8 cellular contexts compared by ENCODE assay signal in genomic region chr17:18186271-18186982, GRCh38. TPM values are rescaled to one million over a fixed set of nuclear protein-coding genes. Genes with fewer than 3 reads are reported as not detected.
DNase-seq lines count a peak whose midpoint lies in the region; ATAC-seq, FAIRE-seq and TF ChIP-seq lines count a peak whose summit lies in the region.

No MANE protein-coding gene starts in this region.

- ATAC-seq in HepG2: no peak

- peaks cover 69% of the 10 kb centered on the region for H3K79me2 ChIP-seq in HepG2 (ENCODE audit: insufficient read depth, low read length)

- peak overlapping the region; percentile 33 for H3K27ac ChIP-seq in angular gyrus (ENCODE audit: low read depth, low read length)
- H3K27ac ChIP-seq in HepG2 (ENCODE audit: extremely low read length, insufficient read depth, low read length): peak overlapping the region; percentile 13
- H3K27ac ChIP-seq in tibial nerve: peak overlapping the region; percentile 45 to 100 (median 98)

- peak overlapping the region; percentile 87 for H3K9ac ChIP-seq in HepG2 (ENCODE audit: insufficient read depth, low read depth, low read length)

- H3K4me3 Mint-ChIP-seq in activated T-cell treated with anti-CD3 and anti-CD28 coated beads, Interleukin-2, amount 50 U/mL, for 24 hours: peak overlapping the region; percentile 95

- H2AFZ ChIP-seq in HepG2 (ENCODE audit: low read length): no peak overlapping the region

- TF ChIP-seq EP300 in HepG2 (IDR thresholded peaks at IDR 0.05; ENCODE audit: low read depth in 2 of 2, low read length in 2 of 2) (no peak), HepG2 (CRISPR knock-in tag; IDR thresholded peaks at IDR 0.05; ENCODE audit: borderline replicate concordance) (no peak), tibial nerve (IDR thresholded peaks at IDR 0.05) (peak in 1 of 2 donors; percentile 25)

- POLR2A ChIA-PET in HepG2 (lab: Yijun Ruan, JAX): interaction anchor here (1.4 kb wide), 1 partner anchor 21 kb away, joined by 3 read pairs; no protein-coding TSS in a partner anchor

- BruUV-seq in HepG2 (replicated peaks; lab: Mats Ljungman, UMichigan): no TSS peak

- peak overlapping the region; percentile 99 for H3K27ac Mint-ChIP-seq in activated T-cell treated with anti-CD3 and anti-CD28 coated beads, Interleukin-2, amount 50 U/mL, for 24 hours

- H3K4me3 ChIP-seq in HepG2 (replicated peaks in 1 of 3; ENCODE audit: insufficient read depth in 1 of 3, low read depth in 2 of 3, low read length in 3 of 3) (peak overlapping the region; percentile 80 to 96 (median 81)), tibial nerve (peak overlapping the region; percentile 82 to 98 (median 90))

- H3K9me3 Mint-ChIP-seq in activated T-cell treated with anti-CD3 and anti-CD28 coated beads, Interleukin-2, amount 50 U/mL, for 24 hours: no peaks in the 10 kb centered on the region

- WGBS in HepG2 (ENCODE audit: low lambda C conversion rate): 48% methylated on average over 7 of the region's 7 CpGs
- 35 to 43% methylated on average over 7 of the region's 7 CpGs for WGBS in tibial nerve, 2 donors

- TF ChIP-seq CTCF in HepG2 (CRISPR knock-in tag; IDR thresholded peaks at IDR 0.05) (no peak), tibial nerve (IDR thresholded peaks at IDR 0.05) (no peak)

- TF ChIP-seq POLR2A in HepG2 (IDR thresholded peaks at IDR 0.05; ENCODE audit: insufficient read depth in 1 of 2, low read depth in 2 of 2, low read length in 2 of 2) (no peak), tibial nerve (IDR thresholded peaks at IDR 0.05) (no peak)

- no peak for FAIRE-seq in HepG2 (lab: Jason Lieb, UNC)

- peaks cover 71% of the 10 kb centered on the region for H3K4me1 Mint-ChIP-seq in activated T-cell treated with anti-CD3 and anti-CD28 coated beads, Interleukin-2, amount 50 U/mL, for 24 hours (ENCODE audit: low read depth)

- H3K4me1 ChIP-seq in HepG2 (ENCODE audit: insufficient read depth, low read length) (peaks cover 70% of the 10 kb centered on the region), tibial nerve (peaks cover 0 to 79% (median 67%) of the 10 kb centered on the region in 4 donors)

- peaks cover 73% of the 10 kb centered on the region for H3K36me3 Mint-ChIP-seq in activated T-cell treated with anti-CD3 and anti-CD28 coated beads, Interleukin-2, amount 50 U/mL, for 24 hours (ENCODE audit: low read depth)

- peaks cover 65% of the 10 kb centered on the region for H4K20me1 ChIP-seq in HepG2 (ENCODE audit: insufficient read depth, low read length)

- intact Hi-C loops in HepG2 (cut with micrococcal nuclease; ENCODE audit: unreplicated experiment): no loop called here

- H3K9me3 ChIP-seq in HepG2 (ENCODE audit: low read length) (no peaks in the 10 kb centered on the region), tibial nerve (no peaks in the 10 kb centered on the region)

- CTCF ChIA-PET in HepG2 (lab: Yijun Ruan, JAX; ENCODE audit: low intra/inter-chr PET ratio, low total read pairs): no interaction called here

- no peak for DNase-seq in activated T-cell treated with anti-CD3 and anti-CD28 coated beads, Interleukin-2, amount 50 U/mL, for 24 hours
- no peak for DNase-seq in activated T-cell treated with anti-CD3 and anti-CD28 coated beads, Interleukin-2, amount 50 U/mL, for 48 hours
- no peak for DNase-seq in HepG2 (ENCODE audit: low spot score)
- peak in 1 of 2 donors; percentile 5 for DNase-seq in tibial nerve (ENCODE audit: low spot score in 2 of 2)
- DNase-seq in NCI-H446 (lab: John Stamatoyannopoulos, UW): no peak
- DNase-seq in SIG-M5 treated with dmso at 0.1 percent for 504 hours (lab: John Stamatoyannopoulos, UW; ENCODE audit: unreplicated experiment): no peak
- DNase-seq in NCI-H510A (lab: John Stamatoyannopoulos, UW): no peak

- peak overlapping the region; percentile 99 for H3K4me2 ChIP-seq in HepG2 (ENCODE audit: low read depth, low read length)

- H3K36me3 ChIP-seq in HepG2 (replicated peaks in 1 of 2; ENCODE audit: control insufficient read depth in 1 of 2, insufficient read depth in 2 of 2, low read length in 2 of 2): peaks cover 4 to 23% of the 10 kb centered on the region in 2 experiments; a peak in 4 of 5 replicates
- no peaks in the 10 kb centered on the region for H3K36me3 ChIP-seq in tibial nerve

- TF ChIP-seq RAD21 in HepG2 (CRISPR knock-in tag; IDR thresholded peaks at IDR 0.05): no peak

- H3K27me3 ChIP-seq in HepG2 (ENCODE audit: control insufficient read depth in 1 of 2, insufficient read depth in 2 of 2, low read length in 2 of 2): no peaks in the 10 kb centered on the region
- no peaks in the 10 kb centered on the region for H3K27me3 ChIP-seq in tibial nerve

- in situ Hi-C loops in HepG2 (cut with HindIII; ENCODE audit: extremely low pct_ligation_motif_present, low pct_unique_long_range_greater_than_20kb): no loop called here

- H3K27me3 Mint-ChIP-seq in activated T-cell treated with anti-CD3 and anti-CD28 coated beads, Interleukin-2, amount 50 U/mL, for 24 hours: no peaks in the 10 kb centered on the region

TF ChIP-seq in HepG2, 621 proteins besides CTCF, POLR2A, EP300 and RAD21 (continues in another document):
- TF ChIP-seq ATF7 (IDR thresholded peaks at IDR 0.05) (peak; percentile 53), ATF7 (CRISPR knock-in tag; IDR thresholded peaks at IDR 0.05) (no peak), ZMYM4 (CRISPR knock-in tag; IDR thresholded peaks at IDR 0.05) (no peak), ATF4 (CRISPR knock-in tag; IDR thresholded peaks at IDR 0.05) (peak in 1 of 2 experiments; percentile 47; a peak in 2 of 4 replicates), ZNF33A (CRISPR knock-in tag; IDR thresholded peaks at IDR 0.05; ENCODE audit: borderline replicate concordance) (no peak), ZNF180 (CRISPR knock-in tag; IDR thresholded peaks at IDR 0.05; ENCODE audit: borderline replicate concordance, low read depth) (no peak), CEBPG (CRISPR knock-in tag; IDR thresholded peaks at IDR 0.05) (peak; percentile 61), ZNF713 (CRISPR knock-in tag; IDR thresholded peaks at IDR 0.05) (no peak), CEBPB (IDR thresholded peaks at IDR 0.05; ENCODE audit: borderline replicate concordance, low read depth, low read length) (peak; percentile 74)

RNA-seq across cellular contexts. Expression of gene ALKBH5, which starts 2.8 kb away (rescaled TPM):
- total RNA-seq in HepG2 (2016; rRNA removed; fragmentation: Illumina TruSeq; extraction: Trizol): 68.9 and 77.9 TPM in 2 replicates
- 33.0 and 40.4 TPM in 2 replicates for total RNA-seq in HepG2 (2016; cell fraction: cytosol; rRNA removed; fragmentation: Illumina TruSeq; extraction: Trizol; ENCODE audit: low read depth)
- total RNA-seq in HepG2 (2016; cell fraction: insoluble cytoplasmic fraction; rRNA removed; fragmentation: Illumina TruSeq; extraction: Trizol): 67.3 and 68.1 TPM in 2 replicates
- total RNA-seq in HepG2 (2016; cell fraction: membrane; rRNA removed; fragmentation: Illumina TruSeq; extraction: Trizol): 116 and 133 TPM in 2 replicates
- 33.2 and 35.5 TPM in 2 replicates for total RNA-seq in HepG2 (2016; cell fraction: nucleus; rRNA removed; fragmentation: Illumina TruSeq; extraction: Trizol)
- 76.9 and 81.4 TPM in 2 replicates for polyA plus RNA-seq in HepG2 (2011; rRNA removed)
- polyA plus RNA-seq in HepG2 (2011; cell fraction: cytosol; rRNA removed): 86.0 TPM in 2 replicates
- polyA plus RNA-seq in HepG2 (2011; cell fraction: nucleus; rRNA removed): 33.7 and 38.7 TPM in 2 replicates
- polyA plus RNA-seq in HepG2 (2012): 40.0 and 40.1 TPM in 2 replicates
- 28.2 and 39.0 TPM in 2 replicates for polyA plus RNA-seq in HepG2 (2016; cell fraction: cytosol; fragmentation: Illumina TruSeq; extraction: Trizol; ENCODE audit: low read depth)
- 72.9 and 78.4 TPM in 2 replicates for polyA plus RNA-seq in HepG2 (2016; cell fraction: insoluble cytoplasmic fraction; fragmentation: Illumina TruSeq; extraction: Trizol; ENCODE audit: low read depth)
- 87.0 and 103 TPM in 2 replicates for polyA plus RNA-seq in HepG2 (2016; cell fraction: membrane; fragmentation: Illumina TruSeq; extraction: Trizol; ENCODE audit: low read depth)
- polyA plus RNA-seq in HepG2 (2016; cell fraction: nucleus; fragmentation: Illumina TruSeq; extraction: Trizol; ENCODE audit: insufficient read depth, low read depth): 49.9 and 55.5 TPM in 2 replicates
- polyA minus RNA-seq in HepG2 (2011; rRNA and poly(A)+ RNA removed; ENCODE audit: low replicate concordance): 171 and 230 TPM in 2 replicates
- polyA minus RNA-seq in HepG2 (2011; cell fraction: cytosol; rRNA and poly(A)+ RNA removed): 93.0 and 100 TPM in 2 replicates
- 24.7 and 35.2 TPM in 2 replicates for polyA minus RNA-seq in HepG2 (2011; cell fraction: nucleus; rRNA and poly(A)+ RNA removed)
- 100 to 1,000 TPM in 1 of 4 donors, 10 to 100 TPM in 3; 73.9 to 110 (median 93.6) TPM for total RNA-seq in tibial nerve

RNA-seq across cellular contexts. Expression of gene LLGL1, which starts 39.0 kb away (rescaled TPM):
- total RNA-seq in HepG2 (2016; rRNA removed; fragmentation: Illumina TruSeq; extraction: Trizol) (15.3 and 19.7 TPM in 2 replicates), tibial nerve (10 to 100 TPM; 20.9 to 30.2 (median 27.9) TPM)
- total RNA-seq in HepG2 (2016; cell fraction: cytosol; rRNA removed; fragmentation: Illumina TruSeq; extraction: Trizol; ENCODE audit: low read depth): 2.3 and 2.6 TPM in 2 replicates
- 15.3 and 17.1 TPM in 2 replicates for total RNA-seq in HepG2 (2016; cell fraction: insoluble cytoplasmic fraction; rRNA removed; fragmentation: Illumina TruSeq; extraction: Trizol)
- total RNA-seq in HepG2 (2016; cell fraction: membrane; rRNA removed; fragmentation: Illumina TruSeq; extraction: Trizol): 8.6 and 9.8 TPM in 2 replicates
- total RNA-seq in HepG2 (2016; cell fraction: nucleus; rRNA removed; fragmentation: Illumina TruSeq; extraction: Trizol): 8.6 and 10.2 TPM in 2 replicates
- 15.0 and 18.8 TPM in 2 replicates for polyA plus RNA-seq in HepG2 (2011; rRNA removed)
- polyA plus RNA-seq in HepG2 (2011; cell fraction: cytosol; rRNA removed): 10.4 and 17.8 TPM in 2 replicates
- polyA plus RNA-seq in HepG2 (2011; cell fraction: nucleus; rRNA removed): 32.9 and 37.7 TPM in 2 replicates
- polyA plus RNA-seq in HepG2 (2012): 7.1 and 9.0 TPM in 2 replicates
- polyA plus RNA-seq in HepG2 (2016; cell fraction: cytosol; fragmentation: Illumina TruSeq; extraction: Trizol; ENCODE audit: low read depth): 1.6 and 1.8 TPM in 2 replicates
- 13.7 and 17.7 TPM in 2 replicates for polyA plus RNA-seq in HepG2 (2016; cell fraction: insoluble cytoplasmic fraction; fragmentation: Illumina TruSeq; extraction: Trizol; ENCODE audit: low read depth)
- polyA plus RNA-seq in HepG2 (2016; cell fraction: membrane; fragmentation: Illumina TruSeq; extraction: Trizol; ENCODE audit: low read depth): 5.4 and 6.6 TPM in 2 replicates
- polyA plus RNA-seq in HepG2 (2016; cell fraction: nucleus; fragmentation: Illumina TruSeq; extraction: Trizol; ENCODE audit: insufficient read depth, low read depth): 15.0 and 16.9 TPM in 2 replicates
- polyA minus RNA-seq in HepG2 (2011; rRNA and poly(A)+ RNA removed; ENCODE audit: low replicate concordance): 19.0 and 51.1 TPM in 2 replicates
- polyA minus RNA-seq in HepG2 (2011; cell fraction: cytosol; rRNA and poly(A)+ RNA removed): 11.7 and 14.3 TPM in 2 replicates
- 8.6 and 10.4 TPM in 2 replicates for polyA minus RNA-seq in HepG2 (2011; cell fraction: nucleus; rRNA and poly(A)+ RNA removed)

Comparison
In these comparisons a context has a peak if more than half of its experiments do, and no peak if none do; other contexts are left out.
1. H3K27ac ChIP-seq: peak in every context shown above with its lines; median percentile 98 in tibial nerve; 33 in angular gyrus; 13 in HepG2.